Comparison of ENCODE assay signal across 1 cellular context in the genomic region with DNA sequence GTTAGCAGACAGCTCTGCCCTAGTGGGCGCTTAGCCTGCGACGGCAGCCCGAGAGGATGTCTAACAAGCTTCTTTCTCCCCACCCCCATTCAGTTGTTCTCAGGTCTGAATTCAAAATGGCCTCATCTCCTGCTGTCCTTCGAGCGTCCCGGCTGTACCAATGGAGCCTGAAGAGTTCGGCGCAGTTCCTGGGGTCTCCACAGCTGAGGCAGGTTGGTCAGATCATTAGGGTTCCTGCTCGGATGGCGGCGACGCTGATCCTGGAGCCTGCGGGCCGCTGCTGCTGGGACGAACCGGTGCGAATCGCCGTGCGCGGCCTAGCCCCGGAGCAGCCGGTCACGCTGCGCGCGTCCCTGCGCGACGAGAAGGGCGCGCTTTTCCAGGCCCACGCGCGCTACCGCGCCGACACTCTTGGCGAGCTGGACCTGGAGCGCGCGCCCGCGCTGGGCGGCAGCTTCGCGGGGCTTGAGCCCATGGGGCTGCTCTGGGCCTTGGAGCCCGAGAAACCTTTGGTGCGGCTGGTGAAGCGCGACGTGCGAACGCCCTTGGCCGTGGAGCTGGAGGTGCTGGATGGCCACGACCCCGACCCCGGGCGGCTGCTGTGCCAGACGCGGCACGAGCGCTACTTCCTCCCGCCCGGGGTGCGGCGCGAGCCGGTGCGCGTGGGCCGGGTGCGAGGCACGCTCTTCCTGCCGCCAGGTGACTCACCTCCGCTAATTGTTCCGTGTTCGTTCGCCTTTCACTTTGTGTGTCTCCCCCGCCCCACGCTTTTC.
TF ChIP-seq lines count a peak whose summit lies in the region.
"Not testable (repeated sequence)": the region's sequence is repeated elsewhere in the genome, so short reads cannot be mapped to it uniquely, and the experiment has no call there.

A gene with protein sequence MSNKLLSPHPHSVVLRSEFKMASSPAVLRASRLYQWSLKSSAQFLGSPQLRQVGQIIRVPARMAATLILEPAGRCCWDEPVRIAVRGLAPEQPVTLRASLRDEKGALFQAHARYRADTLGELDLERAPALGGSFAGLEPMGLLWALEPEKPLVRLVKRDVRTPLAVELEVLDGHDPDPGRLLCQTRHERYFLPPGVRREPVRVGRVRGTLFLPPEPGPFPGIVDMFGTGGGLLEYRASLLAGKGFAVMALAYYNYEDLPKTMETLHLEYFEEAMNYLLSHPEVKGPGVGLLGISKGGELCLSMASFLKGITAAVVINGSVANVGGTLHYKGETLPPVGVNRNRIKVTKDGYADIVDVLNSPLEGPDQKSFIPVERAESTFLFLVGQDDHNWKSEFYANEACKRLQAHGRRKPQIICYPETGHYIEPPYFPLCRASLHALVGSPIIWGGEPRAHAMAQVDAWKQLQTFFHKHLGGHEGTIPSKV (plus strand): TSS at position 29 of the 773 bp plus-strand sequence. CDS start 28 bp downstream, at position 57.

TF ChIP-seq in HepG2, 621 proteins besides CTCF, POLR2A, EP300 and RAD21 (continued from another document and continues in another):
- TF ChIP-seq SOX5 (CRISPR knock-in tag; IDR thresholded peaks at IDR 0.05; ENCODE audit: borderline replicate concordance) (peak; percentile 47), THAP11 (CRISPR knock-in tag; IDR thresholded peaks at IDR 0.05) (peak; percentile 48), ZFX (CRISPR knock-in tag; IDR thresholded peaks at IDR 0.05; ENCODE audit: low read depth) (peak; percentile 95), SAP130 (CRISPR knock-in tag; IDR thresholded peaks at IDR 0.05; ENCODE audit: low read depth) (peak; percentile 68), GABPB1 (CRISPR knock-in tag; IDR thresholded peaks at IDR 0.05) (peak; percentile 83), HDAC1 (CRISPR knock-in tag; IDR thresholded peaks at IDR 0.05) (peak; percentile 62), PHF8 (CRISPR knock-in tag; IDR thresholded peaks at IDR 0.05) (peak; percentile 92), NR2F1 (CRISPR knock-in tag; IDR thresholded peaks at IDR 0.05) (peak in 1 of 2 experiments; percentile 62; a peak in 1 of 4 replicates), ZNF709 (CRISPR knock-in tag; IDR thresholded peaks at IDR 0.05) (peak; percentile 86), ZNF670 (CRISPR knock-in tag; IDR thresholded peaks at IDR 0.05; ENCODE audit: borderline replicate concordance) (0 out of 2 replicates have a peak, but pooled peaks have one; percentile 66), ESRRA (CRISPR knock-in tag; IDR thresholded peaks at IDR 0.05; ENCODE audit: low read depth) (0 out of 2 replicates have a peak, but pooled peaks have one; percentile 31), BCL6 (CRISPR knock-in tag; IDR thresholded peaks at IDR 0.05) (peak; percentile 61; the same call in 1 of the 2 replicates), ZSCAN30 (CRISPR knock-in tag; IDR thresholded peaks at IDR 0.05) (peak; percentile 77; the same call in 1 of the 2 replicates), RBFOX2 (IDR thresholded peaks at IDR 0.05; ENCODE audit: low read depth, low read length) (peak; percentile 90), ZNF768 (CRISPR knock-in tag; IDR thresholded peaks at IDR 0.05) (peak; percentile 67), ZSCAN29 (CRISPR knock-in tag; conservative IDR thresholded peaks at IDR 0.05) (peak; percentile 47; the same call in 1 of the 2 replicates), ZNF234 (CRISPR knock-in tag; conservative IDR thresholded peaks at IDR 0.05) (peak; percentile 70; the same call in 1 of the 2 replicates), ZSCAN21 (CRISPR knock-in tag; IDR thresholded peaks at IDR 0.05; ENCODE audit: borderline replicate concordance) (peak; percentile 83; the same call in 1 of the 2 replicates)
- TF ChIP-seq, protein P1, sequence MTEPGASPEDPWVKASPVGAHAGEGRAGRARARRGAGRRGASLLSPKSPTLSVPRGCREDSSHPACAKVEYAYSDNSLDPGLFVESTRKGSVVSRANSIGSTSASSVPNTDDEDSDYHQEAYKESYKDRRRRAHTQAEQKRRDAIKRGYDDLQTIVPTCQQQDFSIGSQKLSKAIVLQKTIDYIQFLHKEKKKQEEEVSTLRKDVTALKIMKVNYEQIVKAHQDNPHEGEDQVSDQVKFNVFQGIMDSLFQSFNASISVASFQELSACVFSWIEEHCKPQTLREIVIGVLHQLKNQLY (CRISPR knock-in tag; IDR thresholded peaks at IDR 0.05) = 0 out of 2 replicates have a peak, but pooled peaks have one; percentile 40
- TF ChIP-seq, protein P2, sequence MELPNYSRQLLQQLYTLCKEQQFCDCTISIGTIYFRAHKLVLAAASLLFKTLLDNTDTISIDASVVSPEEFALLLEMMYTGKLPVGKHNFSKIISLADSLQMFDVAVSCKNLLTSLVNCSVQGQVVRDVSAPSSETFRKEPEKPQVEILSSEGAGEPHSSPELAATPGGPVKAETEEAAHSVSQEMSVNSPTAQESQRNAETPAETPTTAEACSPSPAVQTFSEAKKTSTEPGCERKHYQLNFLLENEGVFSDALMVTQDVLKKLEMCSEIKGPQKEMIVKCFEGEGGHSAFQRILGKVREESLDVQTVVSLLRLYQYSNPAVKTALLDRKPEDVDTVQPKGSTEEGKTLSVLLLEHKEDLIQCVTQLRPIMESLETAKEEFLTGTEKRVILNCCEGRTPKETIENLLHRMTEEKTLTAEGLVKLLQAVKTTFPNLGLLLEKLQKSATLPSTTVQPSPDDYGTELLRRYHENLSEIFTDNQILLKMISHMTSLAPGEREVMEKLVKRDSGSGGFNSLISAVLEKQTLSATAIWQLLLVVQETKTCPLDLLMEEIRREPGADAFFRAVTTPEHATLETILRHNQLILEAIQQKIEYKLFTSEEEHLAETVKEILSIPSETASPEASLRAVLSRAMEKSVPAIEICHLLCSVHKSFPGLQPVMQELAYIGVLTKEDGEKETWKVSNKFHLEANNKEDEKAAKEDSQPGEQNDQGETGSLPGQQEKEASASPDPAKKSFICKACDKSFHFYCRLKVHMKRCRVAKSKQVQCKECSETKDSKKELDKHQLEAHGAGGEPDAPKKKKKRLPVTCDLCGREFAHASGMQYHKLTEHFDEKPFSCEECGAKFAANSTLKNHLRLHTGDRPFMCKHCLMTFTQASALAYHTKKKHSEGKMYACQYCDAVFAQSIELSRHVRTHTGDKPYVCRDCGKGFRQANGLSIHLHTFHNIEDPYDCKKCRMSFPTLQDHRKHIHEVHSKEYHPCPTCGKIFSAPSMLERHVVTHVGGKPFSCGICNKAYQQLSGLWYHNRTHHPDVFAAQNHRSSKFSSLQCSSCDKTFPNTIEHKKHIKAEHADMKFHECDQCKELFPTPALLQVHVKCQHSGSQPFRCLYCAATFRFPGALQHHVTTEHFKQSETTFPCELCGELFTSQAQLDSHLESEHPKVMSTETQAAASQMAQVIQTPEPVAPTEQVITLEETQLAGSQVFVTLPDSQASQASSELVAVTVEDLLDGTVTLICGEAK (IDR thresholded peaks at IDR 0.05) = not testable (repeated sequence)
- TF ChIP-seq, protein P2 (CRISPR knock-in tag; IDR thresholded peaks at IDR 0.05) = peak; percentile 74
- TF ChIP-seq, protein P3, sequence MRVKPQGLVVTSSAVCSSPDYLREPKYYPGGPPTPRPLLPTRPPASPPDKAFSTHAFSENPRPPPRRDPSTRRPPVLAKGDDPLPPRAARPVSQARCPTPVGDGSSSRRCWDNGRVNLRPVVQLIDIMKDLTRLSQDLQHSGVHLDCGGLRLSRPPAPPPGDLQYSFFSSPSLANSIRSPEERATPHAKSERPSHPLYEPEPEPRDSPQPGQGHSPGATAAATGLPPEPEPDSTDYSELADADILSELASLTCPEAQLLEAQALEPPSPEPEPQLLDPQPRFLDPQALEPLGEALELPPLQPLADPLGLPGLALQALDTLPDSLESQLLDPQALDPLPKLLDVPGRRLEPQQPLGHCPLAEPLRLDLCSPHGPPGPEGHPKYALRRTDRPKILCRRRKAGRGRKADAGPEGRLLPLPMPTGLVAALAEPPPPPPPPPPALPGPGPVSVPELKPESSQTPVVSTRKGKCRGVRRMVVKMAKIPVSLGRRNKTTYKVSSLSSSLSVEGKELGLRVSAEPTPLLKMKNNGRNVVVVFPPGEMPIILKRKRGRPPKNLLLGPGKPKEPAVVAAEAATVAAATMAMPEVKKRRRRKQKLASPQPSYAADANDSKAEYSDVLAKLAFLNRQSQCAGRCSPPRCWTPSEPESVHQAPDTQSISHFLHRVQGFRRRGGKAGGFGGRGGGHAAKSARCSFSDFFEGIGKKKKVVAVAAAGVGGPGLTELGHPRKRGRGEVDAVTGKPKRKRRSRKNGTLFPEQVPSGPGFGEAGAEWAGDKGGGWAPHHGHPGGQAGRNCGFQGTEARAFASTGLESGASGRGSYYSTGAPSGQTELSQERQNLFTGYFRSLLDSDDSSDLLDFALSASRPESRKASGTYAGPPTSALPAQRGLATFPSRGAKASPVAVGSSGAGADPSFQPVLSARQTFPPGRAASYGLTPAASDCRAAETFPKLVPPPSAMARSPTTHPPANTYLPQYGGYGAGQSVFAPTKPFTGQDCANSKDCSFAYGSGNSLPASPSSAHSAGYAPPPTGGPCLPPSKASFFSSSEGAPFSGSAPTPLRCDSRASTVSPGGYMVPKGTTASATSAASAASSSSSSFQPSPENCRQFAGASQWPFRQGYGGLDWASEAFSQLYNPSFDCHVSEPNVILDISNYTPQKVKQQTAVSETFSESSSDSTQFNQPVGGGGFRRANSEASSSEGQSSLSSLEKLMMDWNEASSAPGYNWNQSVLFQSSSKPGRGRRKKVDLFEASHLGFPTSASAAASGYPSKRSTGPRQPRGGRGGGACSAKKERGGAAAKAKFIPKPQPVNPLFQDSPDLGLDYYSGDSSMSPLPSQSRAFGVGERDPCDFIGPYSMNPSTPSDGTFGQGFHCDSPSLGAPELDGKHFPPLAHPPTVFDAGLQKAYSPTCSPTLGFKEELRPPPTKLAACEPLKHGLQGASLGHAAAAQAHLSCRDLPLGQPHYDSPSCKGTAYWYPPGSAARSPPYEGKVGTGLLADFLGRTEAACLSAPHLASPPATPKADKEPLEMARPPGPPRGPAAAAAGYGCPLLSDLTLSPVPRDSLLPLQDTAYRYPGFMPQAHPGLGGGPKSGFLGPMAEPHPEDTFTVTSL (CRISPR knock-in tag; IDR thresholded peaks at IDR 0.05; ENCODE audit: borderline replicate concordance) = 0 out of 2 replicates have a peak, but pooled peaks have one; percentile 16
- TF ChIP-seq, protein P4, sequence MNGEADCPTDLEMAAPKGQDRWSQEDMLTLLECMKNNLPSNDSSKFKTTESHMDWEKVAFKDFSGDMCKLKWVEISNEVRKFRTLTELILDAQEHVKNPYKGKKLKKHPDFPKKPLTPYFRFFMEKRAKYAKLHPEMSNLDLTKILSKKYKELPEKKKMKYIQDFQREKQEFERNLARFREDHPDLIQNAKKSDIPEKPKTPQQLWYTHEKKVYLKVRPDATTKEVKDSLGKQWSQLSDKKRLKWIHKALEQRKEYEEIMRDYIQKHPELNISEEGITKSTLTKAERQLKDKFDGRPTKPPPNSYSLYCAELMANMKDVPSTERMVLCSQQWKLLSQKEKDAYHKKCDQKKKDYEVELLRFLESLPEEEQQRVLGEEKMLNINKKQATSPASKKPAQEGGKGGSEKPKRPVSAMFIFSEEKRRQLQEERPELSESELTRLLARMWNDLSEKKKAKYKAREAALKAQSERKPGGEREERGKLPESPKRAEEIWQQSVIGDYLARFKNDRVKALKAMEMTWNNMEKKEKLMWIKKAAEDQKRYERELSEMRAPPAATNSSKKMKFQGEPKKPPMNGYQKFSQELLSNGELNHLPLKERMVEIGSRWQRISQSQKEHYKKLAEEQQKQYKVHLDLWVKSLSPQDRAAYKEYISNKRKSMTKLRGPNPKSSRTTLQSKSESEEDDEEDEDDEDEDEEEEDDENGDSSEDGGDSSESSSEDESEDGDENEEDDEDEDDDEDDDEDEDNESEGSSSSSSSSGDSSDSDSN (CRISPR knock-in tag; IDR thresholded peaks at IDR 0.05) = peak; percentile 89; the same call in 1 of the 2 replicates
- TF ChIP-seq, protein P5, sequence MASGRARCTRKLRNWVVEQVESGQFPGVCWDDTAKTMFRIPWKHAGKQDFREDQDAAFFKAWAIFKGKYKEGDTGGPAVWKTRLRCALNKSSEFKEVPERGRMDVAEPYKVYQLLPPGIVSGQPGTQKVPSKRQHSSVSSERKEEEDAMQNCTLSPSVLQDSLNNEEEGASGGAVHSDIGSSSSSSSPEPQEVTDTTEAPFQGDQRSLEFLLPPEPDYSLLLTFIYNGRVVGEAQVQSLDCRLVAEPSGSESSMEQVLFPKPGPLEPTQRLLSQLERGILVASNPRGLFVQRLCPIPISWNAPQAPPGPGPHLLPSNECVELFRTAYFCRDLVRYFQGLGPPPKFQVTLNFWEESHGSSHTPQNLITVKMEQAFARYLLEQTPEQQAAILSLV (CRISPR knock-in tag; IDR thresholded peaks at IDR 0.05; ENCODE audit: borderline replicate concordance) = peak; percentile 46; the same call in 1 of the 2 replicates
